In genomic region chr5:177516601-177517568, GRCh38 we compare ENCODE assay signal across 1 cellular context.
A peak's percentile ranks its signal among the peaks of the same experiment; 100 is the strongest.
TF ChIP-seq lines count a peak whose summit lies in the region.

DDX41 (minus strand) TSS chr5:177516961; CDS start chr5:177516945, 16 bp downstream.

TF ChIP-seq in K562, 482 proteins besides CTCF, POLR2A, EP300 and RAD21 (continued from another document and continues in another):
- TF ChIP-seq AFF4 (CRISPR knock-in tag; IDR thresholded peaks at IDR 0.05) (peak; percentile 61; the same call in 1 of the 2 replicates), ZNF324 (CRISPR knock-in tag; IDR thresholded peaks at IDR 0.05) (no peak), LEF1 (IDR thresholded peaks at IDR 0.05) (no peak), ZNF830 (CRISPR knock-in tag; IDR thresholded peaks at IDR 0.05) (peak; percentile 74; the same call in 1 of the 2 replicates), CTCFL (IDR thresholded peaks at IDR 0.05; ENCODE audit: borderline replicate concordance, insufficient read depth, low read depth, low read length, poor library complexity, severe bottlenecking) (peak; percentile 22), ZNF589 (CRISPR knock-in tag; IDR thresholded peaks at IDR 0.05; ENCODE audit: low read depth) (no peak), SMARCC2 (IDR thresholded peaks at IDR 0.05; ENCODE audit: low read depth) (no peak), POLR2AphosphoS5 (IDR thresholded peaks at IDR 0.05; ENCODE audit: control insufficient read depth, insufficient read depth, low read depth, low read length) (peak; percentile 50; the same call in 1 of the 2 replicates), ZNF224 (CRISPR knock-in tag; IDR thresholded peaks at IDR 0.05) (no peak), HDGF (IDR thresholded peaks at IDR 0.05) (no peak), SNIP1 (IDR thresholded peaks at IDR 0.05; ENCODE audit: low read depth) (peak; percentile 22; the same call in 1 of the 2 replicates), ZNF766 (CRISPR knock-in tag; conservative IDR thresholded peaks at IDR 0.05) (peak; percentile 74), HDAC3 (IDR thresholded peaks at IDR 0.05; ENCODE audit: borderline replicate concordance, partially characterized antibody) (no peak), LCOR (CRISPR knock-in tag; IDR thresholded peaks at IDR 0.05) (peak; percentile 93), ETV5 (CRISPR knock-in tag; IDR thresholded peaks at IDR 0.05; ENCODE audit: low read depth) (peak; percentile 74; the same call in 1 of the 2 replicates), SAFB (IDR thresholded peaks at IDR 0.05; ENCODE audit: borderline replicate concordance, low read depth, low read length) (peak; percentile 26; the same call in 1 of the 2 replicates), SOX6 (IDR thresholded peaks at IDR 0.05) (peak; percentile 73; the same call in 1 of the 2 replicates), CREB3L1 (IDR thresholded peaks at IDR 0.05; ENCODE audit: borderline replicate concordance, low read depth) (peak; percentile 82), HMBOX1 (IDR thresholded peaks at IDR 0.05) (no peak), PCBP1 (IDR thresholded peaks at IDR 0.05; ENCODE audit: low read depth, low read length, poor library complexity, severe bottlenecking) (peak; percentile 65), KDM5B (IDR thresholded peaks at IDR 0.05; ENCODE audit: insufficient replicate concordance, low read depth, low read length) (peak; percentile 73), E4F1 (CRISPR knock-in tag; IDR thresholded peaks at IDR 0.05; ENCODE audit: borderline replicate concordance) (no peak), BACH1 (tag; IDR thresholded peaks at IDR 0.05) (no peak), FOXP1 (CRISPR knock-in tag; IDR thresholded peaks at IDR 0.05) (peak; percentile 18; the same call in 1 of the 2 replicates), PHF20 (IDR thresholded peaks at IDR 0.05; ENCODE audit: partially characterized antibody) (peak; percentile 67), SLC30A9 (CRISPR knock-in tag; IDR thresholded peaks at IDR 0.05) (no peak), ETV1 (tag; conservative IDR thresholded peaks at IDR 0.05; ENCODE audit: low read depth) (0 out of 2 replicates have a peak, but pooled peaks have one; percentile 28), RNF2 (IDR thresholded peaks at IDR 0.05) (peak; percentile 92), ZNF41 (CRISPR knock-in tag; conservative IDR thresholded peaks at IDR 0.05) (no peak), ARNT (IDR thresholded peaks at IDR 0.05) (peak in 1 of 2 experiments; percentile 47; a peak in 1 of 4 replicates), ZNF124 (CRISPR knock-in tag; IDR thresholded peaks at IDR 0.05) (no peak), HDAC8 (tag; IDR thresholded peaks at IDR 0.05) (no peak), RFX7 (CRISPR knock-in tag; IDR thresholded peaks at IDR 0.05) (no peak), ZNF511 (CRISPR knock-in tag; IDR thresholded peaks at IDR 0.05) (no peak), TFAM (CRISPR knock-in tag; conservative IDR thresholded peaks at IDR 0.05) (no peak), FIP1L1 (IDR thresholded peaks at IDR 0.05; ENCODE audit: low read depth, low read length, poor library complexity, severe bottlenecking) (peak; percentile 43), MCM3 (IDR thresholded peaks at IDR 0.05) (no peak), MTF1 (CRISPR knock-in tag; IDR thresholded peaks at IDR 0.05; ENCODE audit: borderline replicate concordance) (no peak), WHSC1 (IDR thresholded peaks at IDR 0.05; ENCODE audit: low read length) (no peak), NR4A1 (CRISPR knock-in tag; IDR thresholded peaks at IDR 0.05) (no peak), NR4A1 (tag; IDR thresholded peaks at IDR 0.05) (no peak), ZNF780A (CRISPR knock-in tag; IDR thresholded peaks at IDR 0.05) (no peak), FOXP4 (CRISPR knock-in tag; IDR thresholded peaks at IDR 0.05; ENCODE audit: borderline replicate concordance) (no peak), PCBP2 (IDR thresholded peaks at IDR 0.05; ENCODE audit: low read depth, low read length, poor library complexity, severe bottlenecking) (no peak), PHTF2 (CRISPR knock-in tag; IDR thresholded peaks at IDR 0.05) (no peak), SIN3B (IDR thresholded peaks at IDR 0.05; ENCODE audit: low read depth) (peak; percentile 95), STAG1 (CRISPR knock-in tag; IDR thresholded peaks at IDR 0.05; ENCODE audit: borderline replicate concordance) (0 out of 2 replicates have a peak, but pooled peaks have one; percentile 32), ZKSCAN3 (CRISPR knock-in tag; IDR thresholded peaks at IDR 0.05) (no peak), NKRF (IDR thresholded peaks at IDR 0.05; ENCODE audit: borderline replicate concordance) (peak; percentile 96), ZKSCAN1 (IDR thresholded peaks at IDR 0.05; ENCODE audit: low read depth, low read length) (peak; percentile 15; the same call in 1 of the 2 replicates), EP400 (IDR thresholded peaks at IDR 0.05) (peak; percentile 97), CBX5 (IDR thresholded peaks at IDR 0.05; ENCODE audit: borderline replicate concordance, low read depth) (no peak), ZNF133 (CRISPR knock-in tag; IDR thresholded peaks at IDR 0.05) (0 out of 2 replicates have a peak, but pooled peaks have one; percentile 25), ZFP91 (CRISPR knock-in tag; IDR thresholded peaks at IDR 0.05) (0 out of 2 replicates have a peak, but pooled peaks have one; percentile 24), ZNF217 (CRISPR knock-in tag; IDR thresholded peaks at IDR 0.05) (no peak)
